In the genomic region with DNA sequence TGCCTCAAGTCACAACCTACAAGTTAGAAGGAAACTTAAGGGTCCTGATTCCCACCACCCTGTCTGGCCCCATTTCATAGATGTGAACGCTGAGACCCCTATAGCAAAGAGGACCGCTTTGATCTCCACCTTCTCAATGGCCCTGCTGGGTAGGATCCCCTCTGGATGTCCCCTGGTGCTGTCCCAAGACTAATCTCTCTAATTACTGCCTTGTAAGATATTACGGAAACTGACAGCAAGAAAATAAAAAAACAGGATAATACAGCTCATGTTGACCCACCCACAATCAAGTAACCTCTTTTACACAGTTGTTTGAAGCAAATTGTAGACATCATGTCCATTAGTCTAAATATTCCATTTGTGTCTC, we compare ENCODE assay signal across 34 cellular contexts. TPM values are rescaled to one million over a fixed set of nuclear protein-coding genes. Genes with fewer than 3 reads are reported as not detected.
"Had no signal": no experiment of that assay in that cellular context is flagged by ENCODE, and none has a peak within 500 bp of the region (broad histone marks: within the 10 kb centered on the region; RNA-seq: fewer than 3 reads in every experiment).

No MANE protein-coding gene starts in this region.

- H3K4me2 ChIP-seq: hepatocyte had no signal

- H3K79me2 ChIP-seq: hepatocyte had no signal

- H3K4me1 Mint-ChIP-seq: nephron progenitor cell; stimulated activated effector memory CD8-positive, alpha-beta T cell treated with anti-CD3 and anti-CD28 coated beads, Interleukin-12 subunit alpha, Interleukin-12 subunit beta, amount 100 ng/mL, for 72 hours had no signal

- H3K4me3 Mint-ChIP-seq: dendritic cell treated with granulocyte-macrophage colony-stimulating factor and Interleukin-4, amounts not matched to agents 40 ng/mL and 50 ng/mL, for 4 days; endodermal cell; naive thymus-derived CD8-positive, alpha-beta T cell; nephron progenitor cell; stimulated activated effector memory CD8-positive, alpha-beta T cell treated with anti-CD3 and anti-CD28 coated beads, Interleukin-12 subunit alpha, Interleukin-12 subunit beta, amount 100 ng/mL, for 72 hours; stimulated activated naive CD8-positive, alpha-beta T cell treated with anti-CD3 and anti-CD28 coated beads, Interleukin-15, Interleukin-2, amounts not matched to agents 100 ng/mL and 50 ng/mL, for 24 hours had no signal

- H3K36me3 ChIP-seq: colonic mucosa, gastrocnemius medialis, left lung, sigmoid colon, thoracic aorta, tibial nerve, upper lobe of left lung had no signal

- ATAC-seq: esophagus mucosa; gastrocnemius medialis; left cardiac atrium; left lung; naive thymus-derived CD8-positive, alpha-beta T cell; psoas muscle; right cardiac atrium; stimulated activated effector memory CD8-positive, alpha-beta T cell treated with anti-CD3 and anti-CD28 coated beads, Interleukin-12 subunit alpha, Interleukin-12 subunit beta, amount 100 ng/mL, for 72 hours had no signal

- H3K9me3 Mint-ChIP-seq: dendritic cell treated with granulocyte-macrophage colony-stimulating factor and Interleukin-4, amounts not matched to agents 40 ng/mL and 50 ng/mL, for 4 days; endodermal cell; naive thymus-derived CD8-positive, alpha-beta T cell; stimulated activated effector memory CD8-positive, alpha-beta T cell treated with anti-CD3 and anti-CD28 coated beads, Interleukin-12 subunit alpha, Interleukin-12 subunit beta, amount 100 ng/mL, for 72 hours; stimulated activated naive CD8-positive, alpha-beta T cell treated with anti-CD3 and anti-CD28 coated beads, Interleukin-15, Interleukin-2, amounts not matched to agents 100 ng/mL and 50 ng/mL, for 24 hours had no signal

- H2AFZ ChIP-seq: hepatocyte had no signal

- H3K27me3 Mint-ChIP-seq: stimulated activated naive CD8-positive, alpha-beta T cell treated with anti-CD3 and anti-CD28 coated beads, Interleukin-15, Interleukin-2, amounts not matched to agents 100 ng/mL and 50 ng/mL, for 24 hours had no signal

- H3K27ac ChIP-seq: colonic mucosa, epithelial cell of prostate, gastrocnemius medialis, hepatocyte, left lung, psoas muscle, sigmoid colon, thoracic aorta, tibial nerve, upper lobe of left lung had no signal

- H3K4me3 ChIP-seq: colonic mucosa, gastrocnemius medialis, hepatocyte, left lung, psoas muscle, sigmoid colon, thoracic aorta, tibial nerve, upper lobe of left lung had no signal

- H3K9me3 ChIP-seq: colonic mucosa, gastrocnemius medialis, left lung, psoas muscle, sigmoid colon, thoracic aorta, tibial nerve, upper lobe of left lung had no signal

- H3K4me1 ChIP-seq: colonic mucosa, gastrocnemius medialis, left lung, psoas muscle, sigmoid colon, tibial nerve, upper lobe of left lung had no signal

- DNase-seq: colonic mucosa; effector CD8-positive, alpha-beta T cell; endodermal cell; foreskin fibroblast; gastrocnemius medialis; head of caudate nucleus; left cardiac atrium; mesendoderm; midbrain; nephron progenitor cell; nucleus accumbens; sigmoid colon; stimulated activated CD4-positive, alpha-beta T cell treated with anti-CD3 and anti-CD28 coated beads, Interleukin-2, amount 100 ng/mL, for 24 hours; stimulated activated CD4-positive, alpha-beta T cell treated with anti-CD3 and anti-CD28 coated beads, Interleukin-4, amount 100 ng/mL, for 24 hours; upper lobe of left lung had no signal

- H3K27ac Mint-ChIP-seq: dendritic cell treated with granulocyte-macrophage colony-stimulating factor and Interleukin-4, amounts not matched to agents 40 ng/mL and 50 ng/mL, for 4 days; endodermal cell; naive thymus-derived CD8-positive, alpha-beta T cell; nephron progenitor cell; stimulated activated effector memory CD8-positive, alpha-beta T cell treated with anti-CD3 and anti-CD28 coated beads, Interleukin-12 subunit alpha, Interleukin-12 subunit beta, amount 100 ng/mL, for 72 hours; stimulated activated naive CD8-positive, alpha-beta T cell treated with anti-CD3 and anti-CD28 coated beads, Interleukin-15, Interleukin-2, amounts not matched to agents 100 ng/mL and 50 ng/mL, for 24 hours had no signal

- H3K27me3 ChIP-seq: colonic mucosa, gastrocnemius medialis, hepatocyte, sigmoid colon, tibial nerve, upper lobe of left lung had no signal

- H3K36me3 Mint-ChIP-seq: naive thymus-derived CD8-positive, alpha-beta T cell; stimulated activated effector memory CD8-positive, alpha-beta T cell treated with anti-CD3 and anti-CD28 coated beads, Interleukin-12 subunit alpha, Interleukin-12 subunit beta, amount 100 ng/mL, for 72 hours had no signal

RNA-seq across cellular contexts. Expression of a gene that starts 20.9 kb away (rescaled TPM):
- total RNA-seq: endodermal cell, glomerular endothelial cell, hepatocyte, kidney epithelial cell, lower leg skin, lung microvascular endothelial cell, osteocyte, renal cortical epithelial cell, skeletal muscle tissue had no signal
- polyA plus RNA-seq: hepatocyte, right cardiac atrium had no signal
